25 cellular contexts compared by ENCODE assay signal in genomic region chr5:63919763-63920478, GRCh38. TPM values are rescaled to one million over a fixed set of nuclear protein-coding genes. Genes with fewer than 3 reads are reported as not detected.
DNase-seq lines count a peak whose midpoint lies in the region; ATAC-seq and TF ChIP-seq lines count a peak whose summit lies in the region.
"Had no signal": no experiment of that assay in that cellular context is flagged by ENCODE, and none has a peak within 500 bp of the region (broad histone marks: within the 10 kb centered on the region; RNA-seq: fewer than 3 reads in every experiment).

No MANE protein-coding gene starts in this region.

- H3K18ac ChIP-seq in H9 (ENCODE audit: insufficient read length, low read depth, low read length) (peak overlapping the region; percentile 48), mesendoderm (ENCODE audit: low read length) (no peak overlapping the region)

- H3K79me2 ChIP-seq in H9 (ENCODE audit: insufficient read depth, low read length) = no peaks in the 10 kb centered on the region
- H3K79me2 ChIP-seq in mesendoderm (ENCODE audit: control insufficient read depth, insufficient read depth, low read length) = no peaks in the 10 kb centered on the region
- H3K79me2 ChIP-seq in PC-9 (ENCODE audit: low read depth) = no peaks in the 10 kb centered on the region

- H3K4me2 ChIP-seq in H9 (ENCODE audit: insufficient read depth, insufficient read length, low read length) (no peak overlapping the region), mesendoderm (ENCODE audit: low read length) (no peak overlapping the region), PC-9 (no peak overlapping the region)
- H3K4me2 ChIP-seq: A549; BLaER1 treated with 17β-estradiol and CSF1 and Interleukin-3, amounts not matched to agents 10 nM and 100 nM had no signal

- H2AFZ ChIP-seq in H9 (ENCODE audit: low read length) (no peak overlapping the region), PC-9 (no peak overlapping the region)

- CTCF ChIA-PET in activated naive CD4-positive, alpha-beta T cell treated with anti-CD3 and anti-CD28 coated beads for 36 hours (lab: Charles Lee) = no interaction called here
- CTCF ChIA-PET in PC-9 (lab: Charles Lee) = no interaction called here

- no peak overlapping the region for H4K91ac ChIP-seq in H9 (ENCODE audit: insufficient read length, low read depth, low read length)

- H2BK5ac ChIP-seq in H9 (ENCODE audit: insufficient read length, low read length) (no peak overlapping the region), mesendoderm (ENCODE audit: low read length) (no peak overlapping the region)

- H2AK5ac ChIP-seq in H9 (ENCODE audit: insufficient read length, low read length) (no peak overlapping the region), mesendoderm (ENCODE audit: low read length) (no peak overlapping the region)

- TF ChIP-seq CTCF in H9 (conservative IDR thresholded peaks at IDR 0.05) (no peak), body of pancreas (IDR thresholded peaks at IDR 0.05) (no peak), PC-9 (conservative IDR thresholded peaks at IDR 0.05) (no peak)

- BruUV-seq in PC-9 (replicated peaks; lab: Mats Ljungman, UMichigan) = no TSS peak

- intact Hi-C loops in body of pancreas (cut with DNase I) (no loop called here), PC-9 (cut with micrococcal nuclease; ENCODE audit: unreplicated experiment) (no loop called here)
- intact Hi-C loops in activated naive CD4-positive, alpha-beta T cell treated with anti-CD3 and anti-CD28 coated beads for 36 hours (cut with micrococcal nuclease) = no loop called here

- H3K36me3 ChIP-seq in body of pancreas (replicated peaks in 1 of 2; ENCODE audit: insufficient read depth in 1 of 2, low read depth in 2 of 2) = no peaks in the 10 kb centered on the region
- H3K36me3 ChIP-seq in mesendoderm (ENCODE audit: control insufficient read depth, insufficient read depth, low read length) = no peaks in the 10 kb centered on the region
- no peaks in the 10 kb centered on the region for H3K36me3 ChIP-seq in PC-9 (ENCODE audit: low read depth)
- H3K36me3 ChIP-seq: BE2C; BLaER1 treated with 17β-estradiol and CSF1 and Interleukin-3, amounts not matched to agents 10 nM and 100 nM had no signal

- H4K5ac ChIP-seq in H9 (ENCODE audit: insufficient read length, low read depth, low read length) (no peak overlapping the region), mesendoderm (ENCODE audit: low read length) (no peak overlapping the region)

- H4K20me1 ChIP-seq in H9 (ENCODE audit: control insufficient read depth, insufficient read depth, insufficient read length) (no peaks in the 10 kb centered on the region), PC-9 (ENCODE audit: insufficient read depth) (no peaks in the 10 kb centered on the region)
- H4K20me1 ChIP-seq: BLaER1 treated with 17β-estradiol and CSF1 and Interleukin-3, amounts not matched to agents 10 nM and 100 nM had no signal

- H3K9me3 Mint-ChIP-seq in H9 = peaks cover 0 to 2% of the 10 kb centered on the region in 2 experiments; a peak in 1 of 5 replicates
- H3K9me3 Mint-ChIP-seq in activated naive CD4-positive, alpha-beta T cell treated with anti-CD3 and anti-CD28 coated beads for 36 hours = peaks cover 5% of the 10 kb centered on the region

- H3K4me1 ChIP-seq in H9 (ENCODE audit: insufficient read depth, low read length) (no peaks in the 10 kb centered on the region), body of pancreas (peaks cover 34% of the 10 kb centered on the region), mesendoderm (ENCODE audit: control insufficient read depth, low read depth, low read length) (peaks cover 2% of the 10 kb centered on the region), PC-9 (replicated peaks; ENCODE audit: insufficient read depth) (no peaks in the 10 kb centered on the region)
- H3K4me1 ChIP-seq: A549; BE2C; BLaER1 treated with 17β-estradiol and CSF1 and Interleukin-3, amounts not matched to agents 10 nM and 100 nM had no signal

- H3K27ac ChIP-seq in H9 (ENCODE audit: insufficient read length, low read depth, low read length) = no peak overlapping the region
- H3K27ac ChIP-seq in body of pancreas = peak overlapping the region in 3 of 4 donors; percentile 3 to 28 (median 10)
- H3K27ac ChIP-seq in mesendoderm (ENCODE audit: low read depth, low read length) = no peak overlapping the region
- H3K27ac ChIP-seq in PC-9 = no peak overlapping the region
- H3K27ac ChIP-seq: A549; BLaER1 treated with 17β-estradiol and CSF1 and Interleukin-3, amounts not matched to agents 10 nM and 100 nM had no signal

- POLR2A ChIA-PET in PC-9 (lab: Charles Lee; ENCODE audit: unreplicated experiment) = no interaction called here

- no peak for DNase-seq in H9
- peak; percentile 17 to 52 (median 34) for DNase-seq in body of pancreas
- peak; percentile 8 for DNase-seq in iPS-NIHi11 (ENCODE audit: low spot score)
- DNase-seq in mesendoderm = peak; percentile 60
- DNase-seq in activated naive CD4-positive, alpha-beta T cell treated with anti-CD3 and anti-CD28 coated beads for 36 hours = no peak
- DNase-seq in HK-2 (ENCODE audit: unreplicated experiment) = no peak
- DNase-seq in PC-9 = no peak
- DNase-seq: 8988T; ACHN; AML-193; BE2C; CD4-positive, alpha-beta T cell; CD8-positive, alpha-beta memory T cell; DMS 273 treated with DMSO at 0.1 percent for 48 hours; DMS79; EL; GDM1; GOT3; H7 had no signal

- H3K4me3 Mint-ChIP-seq in H9 = no peak overlapping the region
- no peak overlapping the region for H3K4me3 Mint-ChIP-seq in activated naive CD4-positive, alpha-beta T cell treated with anti-CD3 and anti-CD28 coated beads for 36 hours
- H3K4me3 Mint-ChIP-seq: CD14-positive monocyte; CD4-positive, alpha-beta T cell; CD8-positive, alpha-beta memory T cell had no signal

- H3K36me3 Mint-ChIP-seq in H9 (ENCODE audit: insufficient read depth in 1 of 3, low read depth in 3 of 3) = no peaks in the 10 kb centered on the region; a peak in 1 of 7 replicates
- no peaks in the 10 kb centered on the region for H3K36me3 Mint-ChIP-seq in activated naive CD4-positive, alpha-beta T cell treated with anti-CD3 and anti-CD28 coated beads for 36 hours (ENCODE audit: low read depth)
- H3K36me3 Mint-ChIP-seq: CD14-positive monocyte; CD8-positive, alpha-beta memory T cell had no signal

- WGBS in H9 (ENCODE audit: extremely low coverage, insufficient read length, low lambda C conversion rate) = no CpG with 5 or more reads among the region's 7 CpGs
- WGBS in body of pancreas, 2 donors = 32 to 39% methylated on average over 7 of the region's 7 CpGs
- WGBS in mesendoderm (ENCODE audit: extremely low coverage, insufficient coverage, low lambda C conversion rate) = no CpG with 5 or more reads among the region's 7 CpGs

- H3K23me2 ChIP-seq in H9 (ENCODE audit: insufficient read length, low read depth, low read length, poor library complexity, severe bottlenecking) = no peaks in the 10 kb centered on the region

- no peak overlapping the region for H3K4ac ChIP-seq in H9 (ENCODE audit: low read depth, low read length)
- no peak overlapping the region for H3K4ac ChIP-seq in mesendoderm (ENCODE audit: low read depth, low read length)

- H3K27ac Mint-ChIP-seq in H9 = 0 out of 7 replicates have a peak overlapping the region, but pooled peaks of 1 of the 3 experiments have one; percentile 19
- no peak overlapping the region for H3K27ac Mint-ChIP-seq in activated naive CD4-positive, alpha-beta T cell treated with anti-CD3 and anti-CD28 coated beads for 36 hours
- H3K27ac Mint-ChIP-seq: CD14-positive monocyte; CD4-positive, alpha-beta T cell; CD8-positive, alpha-beta memory T cell had no signal

- no peak overlapping the region for H2BK12ac ChIP-seq in H9 (ENCODE audit: insufficient read length, low read depth, low read length)

- ATAC-seq in body of pancreas = peak; percentile 62
- no peak for ATAC-seq in GM19397 (IDR thresholded peaks at IDR 0.05; ENCODE audit: unreplicated experiment)
- ATAC-seq: A549, GM12878, HCT116 had no signal

- peak overlapping the region; percentile 45 for H2BK20ac ChIP-seq in H9 (ENCODE audit: low read depth, low read length, poor library complexity, severe bottlenecking)

- H3K27me3 ChIP-seq in H9 (ENCODE audit: insufficient read depth, low read length) (no peaks in the 10 kb centered on the region), body of pancreas (no peaks in the 10 kb centered on the region), mesendoderm (ENCODE audit: insufficient read depth, low read length, poor library complexity) (no peaks in the 10 kb centered on the region), PC-9 (ENCODE audit: insufficient read depth, low read depth) (no peaks in the 10 kb centered on the region)
- H3K27me3 ChIP-seq: BE2C; BLaER1 treated with 17β-estradiol and CSF1 and Interleukin-3, amounts not matched to agents 10 nM and 100 nM had no signal

- H3K4me3 ChIP-seq in body of pancreas = no peak overlapping the region
- H3K4me3 ChIP-seq in mesendoderm (ENCODE audit: low read length) = no peak overlapping the region
- H3K4me3 ChIP-seq in PC-9 = no peak overlapping the region
- H3K4me3 ChIP-seq: A549; BLaER1 treated with 17β-estradiol and CSF1 and Interleukin-3, amounts not matched to agents 10 nM and 100 nM; GM12878 had no signal

- H3K9ac ChIP-seq in H9 (ENCODE audit: extremely low read depth, insufficient read length, low read length) = no peak overlapping the region
- no peak overlapping the region for H3K9ac ChIP-seq in mesendoderm (ENCODE audit: low read length)
- H3K9ac ChIP-seq: BLaER1 treated with 17β-estradiol and CSF1 and Interleukin-3, amounts not matched to agents 10 nM and 100 nM had no signal

- no peaks in the 10 kb centered on the region for H3F3A ChIP-seq in PC-9 (ENCODE audit: insufficient read depth, low read depth)

- H3K9me2 ChIP-seq in PC-9 (ENCODE audit: insufficient read depth) = no peaks in the 10 kb centered on the region

- H3K56ac ChIP-seq in H9 (ENCODE audit: insufficient read length, low read depth, low read length) = no peak overlapping the region
- no peak overlapping the region for H3K56ac ChIP-seq in mesendoderm (ENCODE audit: low read length)

- no peak for TF ChIP-seq POLR2A in body of pancreas (IDR thresholded peaks at IDR 0.05)

- H3K9me3 ChIP-seq in H9 (ENCODE audit: control insufficient read depth, low read depth, low read length) = no peaks in the 10 kb centered on the region
- no peaks in the 10 kb centered on the region for H3K9me3 ChIP-seq in body of pancreas
- H3K9me3 ChIP-seq in PC-9 (ENCODE audit: insufficient read depth, low read depth) = no peaks in the 10 kb centered on the region
- H3K9me3 ChIP-seq: A549; BE2C; BLaER1 treated with 17β-estradiol and CSF1 and Interleukin-3, amounts not matched to agents 10 nM and 100 nM had no signal

- H3K23ac ChIP-seq in H9 (ENCODE audit: insufficient read length, low read depth, low read length) (no peak overlapping the region), mesendoderm (ENCODE audit: low read length) (no peak overlapping the region)

- H2BK15ac ChIP-seq in H9 (ENCODE audit: low read depth, low read length) (no peak overlapping the region), mesendoderm (replicated peaks; ENCODE audit: low read depth) (no peak overlapping the region)

- H4K8ac ChIP-seq in H9 (replicated peaks; ENCODE audit: insufficient read length, low read depth, low read length) (no peak overlapping the region), mesendoderm (ENCODE audit: low read depth, low read length) (no peak overlapping the region)

- H2BK120ac ChIP-seq in H9 (ENCODE audit: low read depth, low read length, poor library complexity, severe bottlenecking) (no peak overlapping the region), mesendoderm (ENCODE audit: low read depth, low read length) (no peak overlapping the region)

- peaks cover 17 to 19% of the 10 kb centered on the region in 2 experiments for H3K4me1 Mint-ChIP-seq in H9
- no peaks in the 10 kb centered on the region for H3K4me1 Mint-ChIP-seq in activated naive CD4-positive, alpha-beta T cell treated with anti-CD3 and anti-CD28 coated beads for 36 hours (ENCODE audit: low read depth)
- H3K4me1 Mint-ChIP-seq: CD14-positive monocyte; CD8-positive, alpha-beta memory T cell had no signal

- no peak overlapping the region for H3K14ac ChIP-seq in H9 (ENCODE audit: insufficient read depth, low read length)

- H3K79me1 ChIP-seq in H9 (ENCODE audit: insufficient read depth, low read depth, low read length, poor library complexity, severe bottlenecking) (no peaks in the 10 kb centered on the region), mesendoderm (ENCODE audit: low read length) (no peaks in the 10 kb centered on the region)

- no peaks in the 10 kb centered on the region for H3K27me3 Mint-ChIP-seq in H9 (ENCODE audit: low read depth)
- H3K27me3 Mint-ChIP-seq in activated naive CD4-positive, alpha-beta T cell treated with anti-CD3 and anti-CD28 coated beads for 36 hours (ENCODE audit: low read depth) = no peaks in the 10 kb centered on the region
- H3K27me3 Mint-ChIP-seq: CD4-positive, alpha-beta T cell; CD8-positive, alpha-beta memory T cell had no signal

- no peak overlapping the region for H3T11ph ChIP-seq in H9 (ENCODE audit: low read length)

RNA-seq across cellular contexts. Expression of gene HTR1A, which starts 42.3 kb away (rescaled TPM):
- 0.55 and 0.79 TPM in 2 replicates for total RNA-seq in H9 (2021)
- total RNA-seq in body of pancreas = not detected
- polyA plus RNA-seq in mesendoderm (2013, experiment 1 of 2) = 0.07 TPM
- 0.10 TPM for polyA plus RNA-seq in mesendoderm (2013, experiment 2 of 2)
- not detected for total RNA-seq in activated naive CD4-positive, alpha-beta T cell treated with anti-CD3 and anti-CD28 coated beads for 36 hours
- total RNA-seq in PC-9 (2021) = not detected in 2 replicates
- total RNA-seq: CD4-positive, alpha-beta T cell; CD8-positive, alpha-beta memory T cell; GM12878; H7 had no signal
- polyA plus RNA-seq: A549; CD14-positive monocyte; CD8-positive, alpha-beta memory T cell; GM12878 had no signal

Comparison
In these comparisons a context has a peak if more than half of its experiments do, and no peak if none do; other contexts are left out.
1. DNase-seq: peak in body of pancreas (4 of 4), iPS-NIHi11 (single experiment) and mesendoderm (single experiment); none in H9 (single experiment), activated naive CD4-positive, alpha-beta T cell treated with anti-CD3 and anti-CD28 coated beads for 36 hours (single experiment), HK-2 (single experiment) and PC-9 (0 of 2).
2. H3K27ac ChIP-seq: peak in body of pancreas (3 of 4); none in H9 (single experiment), mesendoderm (single experiment) and PC-9 (single experiment).